Comparison of ENCODE assay signal across 18 cellular contexts in genomic region chr5:151648089-151648488, GRCh38. TPM values are rescaled to one million over a fixed set of nuclear protein-coding genes. Genes with fewer than 3 reads are reported as not detected.
DNase-seq lines count a peak whose midpoint lies in the region; ATAC-seq and TF ChIP-seq lines count a peak whose summit lies in the region.
"Had no signal": no experiment of that assay in that cellular context is flagged by ENCODE, and none has a peak within 500 bp of the region (broad histone marks: within the 10 kb centered on the region; RNA-seq: fewer than 3 reads in every experiment).

No MANE protein-coding gene starts in this region.

- H3K4me1 Mint-ChIP-seq in MCF 10A (ENCODE audit: insufficient read depth, unreplicated experiment) = peaks cover 19% of the 10 kb centered on the region

- DNase-seq in MCF 10A (ENCODE audit: unreplicated experiment) = peak; percentile 39
- no peak for DNase-seq in breast epithelium (ENCODE audit: low spot score in 2 of 2)
- DNase-seq in epithelial cell of esophagus (ENCODE audit: low read depth) = peak; percentile 53
- DNase-seq in foreskin keratinocyte = no peak
- DNase-seq in UCSD-AML1 (lab: John Stamatoyannopoulos, UW; ENCODE audit: unreplicated experiment) = no peak
- no peak for DNase-seq in cortex of kidney (lab: John Stamatoyannopoulos, UW)
- DNase-seq: Calu3; CD4-positive, CD25-positive, alpha-beta regulatory T cell; DMS 273 treated with DMSO at 0.1 percent for 48 hours; HFFc6 had no signal

- no peak overlapping the region for H3K27ac ChIP-seq in breast epithelium
- peak overlapping the region; percentile 55 for H3K27ac ChIP-seq in foreskin keratinocyte
- H3K27ac ChIP-seq: 22Rv1, BLaER1 had no signal

- CTCF ChIA-PET in MCF 10A (lab: Yijun Ruan, JAX) = interaction anchor here (0.5 to 18.8 kb wide), 24 partner anchors 10 to 604 kb away, joined by 3 to 467 read pairs (median 4); partner anchors contain the start of gene SLC36A1

- H3K27me3 ChIP-seq in breast epithelium (no peaks in the 10 kb centered on the region), foreskin keratinocyte (no peaks in the 10 kb centered on the region)
- H3K27me3 ChIP-seq: BLaER1 had no signal

- no peak for TF ChIP-seq POLR2A in breast epithelium (IDR thresholded peaks at IDR 0.05)

- ATAC-seq in foreskin keratinocyte (no peak), GM18861 (IDR thresholded peaks at IDR 0.05; ENCODE audit: unreplicated experiment) (no peak)
- ATAC-seq: GM12878, HepG2 had no signal

- intact Hi-C loops in MCF 10A (cut with micrococcal nuclease) = no loop called here
- intact Hi-C loops in breast epithelium (cut with DNase I; ENCODE audit: low total_unique reads) = no loop called here

- POLR2A ChIA-PET in MCF 10A (lab: Yijun Ruan, JAX) = interaction anchor here (0.9 to 6.5 kb wide), 12 partner anchors 13 to 123 kb away, joined by 3 to 52 read pairs (median 8); partner anchors contain the start of gene G3BP1

- H3K27me3 Mint-ChIP-seq in MCF 10A (ENCODE audit: insufficient read depth, unreplicated experiment) = no peaks in the 10 kb centered on the region

- no peaks in the 10 kb centered on the region for H3K9me3 ChIP-seq in breast epithelium
- H3K9me3 ChIP-seq: BLaER1, HAP-1 had no signal

- BruUV-seq in MCF 10A (replicated peaks; lab: Mats Ljungman, UMichigan) = no TSS peak

- H3K36me3 Mint-ChIP-seq in MCF 10A (ENCODE audit: insufficient read depth, unreplicated experiment) = peaks cover 5% of the 10 kb centered on the region
- H3K36me3 Mint-ChIP-seq: CD4-positive, CD25-positive, alpha-beta regulatory T cell had no signal

- H3K4me3 ChIP-seq in breast epithelium = no peak overlapping the region
- H3K4me3 ChIP-seq in epithelial cell of esophagus (ENCODE audit: low read length) = no peak overlapping the region
- H3K4me3 ChIP-seq: BLaER1, GM12878, HAP-1 had no signal

- H3K4me1 ChIP-seq in breast epithelium (peaks cover 0 to 7% of the 10 kb centered on the region in 2 donors), foreskin keratinocyte (peaks cover 22% of the 10 kb centered on the region)
- H3K4me1 ChIP-seq: BLaER1, HAP-1 had no signal

- H3K9me3 Mint-ChIP-seq in MCF 10A (ENCODE audit: unreplicated experiment) = no peaks in the 10 kb centered on the region
- H3K9me3 Mint-ChIP-seq: CD4-positive, CD25-positive, alpha-beta regulatory T cell; HFFc6 had no signal

- TF ChIP-seq CTCF in MCF 10A (IDR thresholded peaks at IDR 0.05; ENCODE audit: unreplicated experiment) = no peak
- no peak for TF ChIP-seq CTCF in breast epithelium (IDR thresholded peaks at IDR 0.05)
- TF ChIP-seq CTCF in epithelial cell of esophagus (IDR thresholded peaks at IDR 0.05; ENCODE audit: insufficient read depth, low read depth, low read length, missing control alignments) = no peak
- no peak for TF ChIP-seq CTCF in foreskin keratinocyte (conservative IDR thresholded peaks at IDR 0.05)

- peak overlapping the region; percentile 77 for H3K27ac Mint-ChIP-seq in MCF 10A (ENCODE audit: low read depth, unreplicated experiment)
- H3K27ac Mint-ChIP-seq: CD4-positive, CD25-positive, alpha-beta regulatory T cell; HFFc6 had no signal

- no peaks in the 10 kb centered on the region for H3K36me3 ChIP-seq in breast epithelium
- H3K36me3 ChIP-seq: BLaER1, HAP-1 had no signal

- H3K4me3 Mint-ChIP-seq in MCF 10A (ENCODE audit: unreplicated experiment) = no peak overlapping the region
- H3K4me3 Mint-ChIP-seq: CD4-positive, CD25-positive, alpha-beta regulatory T cell; HFFc6 had no signal

RNA-seq across cellular contexts. Expression of gene SPARC, which starts 38.6 kb away (rescaled TPM):
- total RNA-seq in MCF 10A (2022) (17.4 and 32.6 TPM in 2 replicates), breast epithelium (1,000 to 10,000 TPM in 1 of 3 donors, 100 to 1,000 TPM in 2; 220 to 2,507 (median 295) TPM), foreskin keratinocyte (459 and 490 TPM in 2 replicates)
- 365 and 441 TPM in 2 replicates for polyA plus RNA-seq in foreskin keratinocyte
- total RNA-seq: Calu3 had no signal
- polyA plus RNA-seq: CD4-positive, CD25-positive, alpha-beta regulatory T cell had no signal

RNA-seq across cellular contexts. Expression of gene FAT2, which starts 57.0 kb away (rescaled TPM):
- 5.9 and 9.9 TPM in 2 replicates for total RNA-seq in MCF 10A (2022)
- 1 to 10 TPM in 2 of 3 donors, under 1 TPM in 1; 0.16 to 5.4 (median 3.6) TPM for total RNA-seq in breast epithelium
- total RNA-seq in foreskin keratinocyte = 85.9 and 95.1 TPM in 2 replicates
- 26.4 and 26.8 TPM in 2 replicates for polyA plus RNA-seq in foreskin keratinocyte
- total RNA-seq: A673; Calu3; CD4-positive, CD25-positive, alpha-beta regulatory T cell; G401; HepG2; HFFc6 had no signal
- polyA plus RNA-seq: HepG2 had no signal

Comparison
In these comparisons a context has a peak if more than half of its experiments do, and no peak if none do; other contexts are left out.
1. DNase-seq: peak in MCF 10A (single experiment) and epithelial cell of esophagus (single experiment); none in breast epithelium (0 of 2), foreskin keratinocyte (0 of 2), UCSD-AML1 (single experiment) and cortex of kidney (single experiment).